Comparison of ENCODE assay signal across 25 cellular contexts in genomic region chr2:120167272-120167671, GRCh38.
"Had no signal": no experiment of that assay in that cellular context is flagged by ENCODE, and none has a peak within 500 bp of the region (broad histone marks: within the 10 kb centered on the region; RNA-seq: fewer than 3 reads in every experiment).

No MANE protein-coding gene starts in this region.

- DNase-seq: activated CD4-positive, alpha-beta T cell treated with anti-CD3 and anti-CD28 coated beads for 48 hours; activated CD4-positive, alpha-beta T cell treated with anti-CD3 and anti-CD28 coated beads, Interleukin-2, amount 50 U/mL, for 48 hours; activated CD8-positive, alpha-beta memory T cell treated with anti-CD3 and anti-CD28 coated beads for 24 hours; activated effector memory CD4-positive, alpha-beta T cell treated with Interleukin-2 at 50 U/mL for 16 hours; activated naive CD4-positive, alpha-beta T cell treated with Interleukin-2 at 50 U/mL for 16 hours; anterior cingulate cortex; esophagus squamous epithelium; gastrocnemius medialis; head of caudate nucleus; hypothalamus; immature natural killer cell; lower lobe of right lung; mucosa of descending colon; posterior cingulate gyrus; right cardiac atrium; stimulated activated naive CD4-positive, alpha-beta T cell; tibial artery; WERI-Rb-1 had no signal

- H3K4me1 Mint-ChIP-seq: brain, immature natural killer cell had no signal

- H3K27ac ChIP-seq: epithelial cell of prostate, esophagus squamous epithelium, gastrocnemius medialis, lower lobe of right lung, suprapubic skin, tibial artery, WERI-Rb-1 had no signal

- H3K27ac Mint-ChIP-seq: activated naive CD8-positive, alpha-beta T cell; brain; immature natural killer cell; natural killer cell treated with Interleukin-12 subunit alpha and Interleukin-12 subunit beta and Interleukin-15 and Interleukin-18, amount 100 ng/mL, for 72 hours had no signal

- H3K9me3 ChIP-seq: esophagus squamous epithelium, gastrocnemius medialis, lower lobe of right lung, mucosa of descending colon, suprapubic skin, tibial artery had no signal

- H3K4me1 ChIP-seq: esophagus squamous epithelium, gastrocnemius medialis, lower lobe of right lung, suprapubic skin, tibial artery had no signal

- H3K4me3 ChIP-seq: esophagus squamous epithelium, gastrocnemius medialis, lower lobe of right lung, mucosa of descending colon, suprapubic skin, tibial artery had no signal

- H3K36me3 ChIP-seq: suprapubic skin had no signal

- H3K4me3 Mint-ChIP-seq: activated naive CD8-positive, alpha-beta T cell; brain; immature natural killer cell; natural killer cell treated with Interleukin-12 subunit alpha and Interleukin-12 subunit beta and Interleukin-15 and Interleukin-18, amount 100 ng/mL, for 72 hours had no signal

- H3K27me3 ChIP-seq: esophagus squamous epithelium, gastrocnemius medialis, suprapubic skin, tibial artery had no signal

- ATAC-seq: activated CD4-positive, CD25-positive, alpha-beta regulatory T cell treated with anti-CD3 and anti-CD28 coated beads, Interleukin-2, amount 50 U/mL, for 24 hours; gastrocnemius medialis; left lobe of liver; lower lobe of right lung; mucosa of descending colon; natural killer cell treated with Interleukin-12 subunit alpha and Interleukin-12 subunit beta and Interleukin-15 and Interleukin-18, amount 100 ng/mL, for 72 hours; right cardiac atrium had no signal

- H3K27me3 Mint-ChIP-seq: activated naive CD8-positive, alpha-beta T cell; brain; natural killer cell treated with Interleukin-12 subunit alpha and Interleukin-12 subunit beta and Interleukin-15 and Interleukin-18, amount 100 ng/mL, for 72 hours had no signal

- H3K9me3 Mint-ChIP-seq: immature natural killer cell; natural killer cell treated with Interleukin-12 subunit alpha and Interleukin-12 subunit beta and Interleukin-15 and Interleukin-18, amount 100 ng/mL, for 72 hours had no signal
